In genomic region chr6:149955256-149955974, GRCh38 we compare ENCODE assay signal across 10 cellular contexts. TPM values are rescaled to one million over a fixed set of nuclear protein-coding genes. Genes with fewer than 3 reads are reported as not detected.
"Had no signal": no experiment of that assay in that cellular context is flagged by ENCODE, and none has a peak within 500 bp of the region (broad histone marks: within the 10 kb centered on the region; RNA-seq: fewer than 3 reads in every experiment).

No MANE protein-coding gene starts in this region.

RNA-seq across cellular contexts. Expression of gene ULBP1, which starts 8.3 kb away (rescaled TPM):
- total RNA-seq: colonic mucosa had no signal

RNA-seq across cellular contexts. Expression of gene RAET1G, which starts 32.5 kb away (rescaled TPM):
- total RNA-seq: activated CD4-positive, alpha-beta T cell treated with anti-CD3 and anti-CD28 coated beads, Interleukin-2, amount 10 ng/mL, durations not matched to agents 7 days and 5 days; activated CD8-positive, alpha-beta T cell treated with anti-CD3 and anti-CD28 coated beads for 36 hours; activated naive CD4-positive, alpha-beta T cell treated with anti-CD3 and anti-CD28 coated beads for 36 hours; epithelial cell of proximal tubule; left colon; mononuclear cell; myocyte; T-helper 2 cell treated with Interferon-gamma antibody and Interleukin-4, amounts not matched to agents 100 ng/mL and 5 ng/mL, for 36 hours had no signal

RNA-seq across cellular contexts. Expression of gene RAET1E, which starts 57.5 kb away (rescaled TPM):
- total RNA-seq: activated CD4-positive, alpha-beta T cell treated with anti-CD3 and anti-CD28 coated beads, Interleukin-2, amount 10 ng/mL, durations not matched to agents 7 days and 5 days; activated CD8-positive, alpha-beta T cell treated with anti-CD3 and anti-CD28 coated beads for 36 hours; activated naive CD4-positive, alpha-beta T cell treated with anti-CD3 and anti-CD28 coated beads for 36 hours; epithelial cell of proximal tubule; fibroblast of villous mesenchyme; mononuclear cell; T-helper 2 cell treated with Interferon-gamma antibody and Interleukin-4, amounts not matched to agents 100 ng/mL and 5 ng/mL, for 36 hours had no signal
